ENCODE assay signal across 11 cellular contexts in genomic region chr14:83757896-83758295, GRCh38.
DNase-seq lines count a peak whose midpoint lies in the region; ATAC-seq, FAIRE-seq and TF ChIP-seq lines count a peak whose summit lies in the region.
"Had no signal": no experiment of that assay in that cellular context is flagged by ENCODE, and none has a peak within 500 bp of the region (broad histone marks: within the 10 kb centered on the region; RNA-seq: fewer than 3 reads in every experiment).

No MANE protein-coding gene starts in this region.

- no peaks in the 10 kb centered on the region for H3K27me3 Mint-ChIP-seq in HFFc6 (ENCODE audit: insufficient read depth)
- no peaks in the 10 kb centered on the region for H3K27me3 Mint-ChIP-seq in activated T-cell treated with anti-CD3 and anti-CD28 coated beads, Interleukin-2, amount 50 U/mL, for 72 hours (ENCODE audit: low read depth)

- no peak overlapping the region for H3K4me3 Mint-ChIP-seq in HFFc6
- H3K4me3 Mint-ChIP-seq in activated T-cell treated with anti-CD3 and anti-CD28 coated beads, Interleukin-2, amount 50 U/mL, for 72 hours = no peak overlapping the region

- no peaks in the 10 kb centered on the region; the same call in 1 of the 2 replicates for H3K9me3 Mint-ChIP-seq in HFFc6
- H3K9me3 Mint-ChIP-seq in activated T-cell treated with anti-CD3 and anti-CD28 coated beads, Interleukin-2, amount 50 U/mL, for 72 hours = peaks cover 0 to 2% of the 10 kb centered on the region in 2 donors

- no peaks in the 10 kb centered on the region for H3K36me3 Mint-ChIP-seq in HFFc6 (ENCODE audit: low read depth)
- no peaks in the 10 kb centered on the region for H3K36me3 Mint-ChIP-seq in activated T-cell treated with anti-CD3 and anti-CD28 coated beads, Interleukin-2, amount 50 U/mL, for 72 hours (ENCODE audit: insufficient read depth in 2 of 2)

- TF ChIP-seq CTCF in HFFc6 (IDR thresholded peaks at IDR 0.05) = no peak

- H3K27ac Mint-ChIP-seq in HFFc6 = no peak overlapping the region
- no peak overlapping the region for H3K27ac Mint-ChIP-seq in activated T-cell treated with anti-CD3 and anti-CD28 coated beads, Interleukin-2, amount 50 U/mL, for 72 hours

- FAIRE-seq in endometrium (lab: Jason Lieb, UNC) = peak; percentile 89

- no peaks in the 10 kb centered on the region; the same call in 1 of the 2 replicates for H3K4me1 Mint-ChIP-seq in HFFc6 (ENCODE audit: low read depth)
- no peaks in the 10 kb centered on the region for H3K4me1 Mint-ChIP-seq in activated T-cell treated with anti-CD3 and anti-CD28 coated beads, Interleukin-2, amount 50 U/mL, for 72 hours (ENCODE audit: low read depth)

- peak; percentile 2 for DNase-seq in EH (ENCODE audit: low read depth)
- DNase-seq in HFFc6 = peak; percentile 14
- DNase-seq in iris pigment epithelial cell (ENCODE audit: low read depth) = peak; percentile 85
- no peak for DNase-seq in activated T-cell treated with anti-CD3 and anti-CD28 coated beads, Interleukin-2, amount 50 U/mL, for 72 hours
- no peak for DNase-seq in HK-2 (ENCODE audit: unreplicated experiment)
- no peak for DNase-seq in SW480 (ENCODE audit: low spot score)
- DNase-seq: DMS 273 treated with DMSO at 0.1 percent for 48 hours, NCI-H1436, NCI-H774, PC-9 had no signal

- no peak for ATAC-seq in activated T-cell treated with anti-CD3 and anti-CD28 coated beads, Interleukin-2, amount 50 U/mL, for 72 hours (replicated peaks in 1 of 2)

Comparison
In these comparisons a context has a peak if more than half of its experiments do, and no peak if none do; other contexts are left out.
1. DNase-seq: peak in EH (single experiment), HFFc6 (single experiment) and iris pigment epithelial cell (single experiment); none in activated T-cell treated with anti-CD3 and anti-CD28 coated beads, Interleukin-2, amount 50 U/mL, for 72 hours (0 of 2), HK-2 (single experiment) and SW480 (single experiment).